ENCODE assay signal across 8 cellular contexts in genomic region chr1:31663622-31664452, GRCh38. TPM values are rescaled to one million over a fixed set of nuclear protein-coding genes. Genes with fewer than 3 reads are reported as not detected.
DNase-seq lines count a peak whose midpoint lies in the region; ATAC-seq, FAIRE-seq and TF ChIP-seq lines count a peak whose summit lies in the region.

No MANE protein-coding gene starts in this region.

- H3K4me3 Mint-ChIP-seq in naive thymus-derived CD8-positive, alpha-beta T cell = no peak overlapping the region

- no peaks in the 10 kb centered on the region for H3K27me3 ChIP-seq in endothelial cell of umbilical vein (ENCODE audit: control insufficient read depth in 2 of 2, insufficient read depth in 2 of 2, low read length in 2 of 2)

- H3K27ac Mint-ChIP-seq in naive thymus-derived CD8-positive, alpha-beta T cell = peak overlapping the region in 1 of 10 donors; percentile 1

- CTCF ChIA-PET in endothelial cell of umbilical vein (lab: Charles Lee) = interaction anchor here (0.7 to 11.5 kb wide), 25 partner anchors 11 to 300 kb away, joined by 3 to 180 read pairs (median 5); partner anchors contain the start of gene COL16A1

- no peaks in the 10 kb centered on the region for H3K36me3 Mint-ChIP-seq in naive thymus-derived CD8-positive, alpha-beta T cell

- H3K4me1 Mint-ChIP-seq in naive thymus-derived CD8-positive, alpha-beta T cell = peaks cover 0 to 4% (median 0%) of the 10 kb centered on the region in 4 donors

- no peak overlapping the region for H2AFZ ChIP-seq in endothelial cell of umbilical vein (ENCODE audit: low read depth, low read length)

- ATAC-seq in naive thymus-derived CD8-positive, alpha-beta T cell = peak; percentile 55 to 63
- ATAC-seq in HG02852 (IDR thresholded peaks at IDR 0.05; ENCODE audit: unreplicated experiment) = no peak

- peak; percentile 7 for DNase-seq in NCI-H2171 treated with DMSO at 0.1 percent for 48 hours (lab: John Stamatoyannopoulos, UW)
- DNase-seq in NCI-H2171 (lab: John Stamatoyannopoulos, UW) = no peak
- DNase-seq in NCI-H2227 (lab: John Stamatoyannopoulos, UW; ENCODE audit: unreplicated experiment) = peak; percentile 67
- peak; percentile 90 for DNase-seq in activated CD8-positive, alpha-beta memory T cell treated with anti-CD3 and anti-CD28 coated beads for 24 hours
- peak; percentile 48 for DNase-seq in endothelial cell of umbilical vein (ENCODE audit: low read depth, low spot score)
- DNase-seq in naive thymus-derived CD8-positive, alpha-beta T cell = peak in 9 of 10 donors; percentile 29 to 72 (median 56)
- peak in 41 of 49 donors; percentile 16 to 69 (median 35) for DNase-seq in substantia nigra (lab: John Stamatoyannopoulos, UW)

- H3K27me3 Mint-ChIP-seq in naive thymus-derived CD8-positive, alpha-beta T cell = peaks cover 0 to 6% (median 0%) of the 10 kb centered on the region in 5 donors

- H3K4me3 ChIP-seq in endothelial cell of umbilical vein (replicated peaks in 1 of 3; ENCODE audit: insufficient read depth in 1 of 3, low read depth in 1 of 3, low read length in 3 of 3) = no peak overlapping the region

- TF ChIP-seq POLR2A in endothelial cell of umbilical vein (IDR thresholded peaks at IDR 0.05; ENCODE audit: low read depth, low read length) = no peak

- dilution Hi-C loops in endothelial cell of umbilical vein (cut with MboI; ENCODE audit: extremely low pct_ligation_motif_present, low sequenced_read_pairs) = no loop called here

- H3K4me1 ChIP-seq in endothelial cell of umbilical vein (ENCODE audit: control insufficient read depth, extremely low read depth, insufficient read depth, low read length) = no peaks in the 10 kb centered on the region

- no peaks in the 10 kb centered on the region for H4K20me1 ChIP-seq in endothelial cell of umbilical vein (replicated peaks; ENCODE audit: control insufficient read depth, extremely low read depth, insufficient read depth, low read length)

- intact Hi-C loops in endothelial cell of umbilical vein (cut with micrococcal nuclease) = loop anchor here (1.0 to 5.0 kb wide), 4 partner anchors 51 to 298 kb away; no protein-coding TSS in a partner anchor

- POLR2A ChIA-PET in endothelial cell of umbilical vein (lab: Charles Lee) = interaction anchor here (0.6 to 1.2 kb wide), 3 partner anchors 82 to 188 kb away, joined by 3 to 4 read pairs (median 3); no protein-coding TSS in a partner anchor
- POLR2A ChIA-PET in naive thymus-derived CD8-positive, alpha-beta T cell (lab: Charles Lee) = interaction anchor here (1.5 to 3.7 kb wide), 2 partner anchors 125 to 134 kb away, joined by 4 to 20 read pairs; no protein-coding TSS in a partner anchor

- no peaks in the 10 kb centered on the region for H3K9me3 Mint-ChIP-seq in naive thymus-derived CD8-positive, alpha-beta T cell

- no peaks in the 10 kb centered on the region for H3K9me1 ChIP-seq in endothelial cell of umbilical vein (replicated peaks; ENCODE audit: control insufficient read depth, extremely low read depth, insufficient read depth, low read length)

- no peaks in the 10 kb centered on the region for H3K9me3 ChIP-seq in endothelial cell of umbilical vein (replicated peaks; ENCODE audit: control insufficient read depth, insufficient read depth, low read length)

- TF ChIP-seq CTCF in endothelial cell of umbilical vein (IDR thresholded peaks at IDR 0.05; ENCODE audit: extremely low read depth in 1 of 2, insufficient read depth in 1 of 2, low read depth in 1 of 2, low read length in 2 of 2) = peak; percentile 86 to 90

- H3K36me3 ChIP-seq in endothelial cell of umbilical vein (ENCODE audit: control insufficient read depth in 2 of 2, extremely low read depth in 1 of 2, insufficient read depth in 2 of 2, low read length in 2 of 2) = no peaks in the 10 kb centered on the region

- no peaks in the 10 kb centered on the region for H3K79me2 ChIP-seq in endothelial cell of umbilical vein (ENCODE audit: control insufficient read depth, insufficient read depth, low read length)

- peak; percentile 93 for FAIRE-seq in endothelial cell of umbilical vein (lab: Jason Lieb, UNC)

- no peak overlapping the region for H3K27ac ChIP-seq in endothelial cell of umbilical vein (ENCODE audit: insufficient read depth, low read depth, low read length)
- no peak overlapping the region for H3K27ac ChIP-seq in substantia nigra (ENCODE audit: low read depth, low read length, poor library complexity, severe bottlenecking)

- no peak overlapping the region for H3K4me2 ChIP-seq in endothelial cell of umbilical vein (ENCODE audit: insufficient read depth, low read length)

- no peak overlapping the region for H3K9ac ChIP-seq in endothelial cell of umbilical vein (replicated peaks; ENCODE audit: extremely low read depth, insufficient read depth, low read length)

- no TSS peak for BruUV-seq in endothelial cell of umbilical vein (replicated peaks; lab: Mats Ljungman, UMichigan)

TF ChIP-seq in endothelial cell of umbilical vein, 7 proteins besides CTCF, POLR2A, EP300 and RAD21:
- no peak for TF ChIP-seq MYC (IDR thresholded peaks at IDR 0.05; ENCODE audit: low read depth, low read length)
- no peak for TF ChIP-seq MAX (IDR thresholded peaks at IDR 0.05; ENCODE audit: insufficient read depth, insufficient read length)
- no peak for TF ChIP-seq POLR2AphosphoS5 (IDR thresholded peaks at IDR 0.05; ENCODE audit: insufficient read depth, low read depth, low read length)
- TF ChIP-seq GATA2 (IDR thresholded peaks at IDR 0.05; ENCODE audit: insufficient read depth, insufficient read length, low read depth, low read length) = no peak
- TF ChIP-seq FOS (IDR thresholded peaks at IDR 0.05; ENCODE audit: borderline replicate concordance, insufficient read depth, low read length) = no peak
- no peak for TF ChIP-seq JUN (IDR thresholded peaks at IDR 0.05; ENCODE audit: borderline replicate concordance, insufficient read depth, insufficient read length, low read depth)
- TF ChIP-seq EZH2 (IDR thresholded peaks at IDR 0.05; ENCODE audit: borderline replicate concordance, low read depth, low read length, severe bottlenecking) = no peak
TF ChIP-seq in endothelial cell of umbilical vein: peak in this region for 0.

RNA-seq across cellular contexts. Expression of gene PEF1, which starts 19.2 kb away (rescaled TPM):
- total RNA-seq in endothelial cell of umbilical vein = 66.5 and 73.3 TPM in 2 replicates
- 149 and 161 TPM in 2 replicates for polyA plus RNA-seq in endothelial cell of umbilical vein
- 110 and 120 TPM in 2 replicates for polyA plus RNA-seq in endothelial cell of umbilical vein (2011; cell fraction: cytosol; rRNA removed)
- 66.4 and 77.8 TPM in 2 replicates for polyA plus RNA-seq in endothelial cell of umbilical vein (2011; cell fraction: nucleus; rRNA removed)
- 59.1 and 59.8 TPM in 2 replicates for polyA plus RNA-seq in endothelial cell of umbilical vein (2012)
- 133 and 137 TPM in 2 replicates for polyA minus RNA-seq in endothelial cell of umbilical vein
- polyA minus RNA-seq in endothelial cell of umbilical vein (2011; cell fraction: cytosol; rRNA and poly(A)+ RNA removed) = 41.0 TPM
- polyA minus RNA-seq in endothelial cell of umbilical vein (2011; cell fraction: nucleus; rRNA and poly(A)+ RNA removed) = 24.5 and 30.0 TPM in 2 replicates
- total RNA-seq in naive thymus-derived CD8-positive, alpha-beta T cell = 10 to 100 TPM; 35.3 to 36.3 TPM
- polyA plus RNA-seq in naive thymus-derived CD8-positive, alpha-beta T cell = 10 to 100 TPM; 60.6 to 87.3 (median 77.8) TPM

RNA-seq across cellular contexts. Expression of gene COL16A1, which starts 40.0 kb away (rescaled TPM):
- 1.2 and 2.7 TPM in 2 replicates for total RNA-seq in endothelial cell of umbilical vein
- polyA plus RNA-seq in endothelial cell of umbilical vein = 0.68 and 0.75 TPM in 2 replicates
- polyA plus RNA-seq in endothelial cell of umbilical vein (2011; cell fraction: cytosol; rRNA removed) = 0.80 and 0.86 TPM in 2 replicates
- 7.3 and 7.6 TPM in 2 replicates for polyA plus RNA-seq in endothelial cell of umbilical vein (2011; cell fraction: nucleus; rRNA removed)
- 1.1 and 1.2 TPM in 2 replicates for polyA plus RNA-seq in endothelial cell of umbilical vein (2012)
- polyA minus RNA-seq in endothelial cell of umbilical vein = 0.66 and 2.0 TPM in 2 replicates
- not detected for polyA minus RNA-seq in endothelial cell of umbilical vein (2011; cell fraction: cytosol; rRNA and poly(A)+ RNA removed)
- 1.0 and 1.3 TPM in 2 replicates for polyA minus RNA-seq in endothelial cell of umbilical vein (2011; cell fraction: nucleus; rRNA and poly(A)+ RNA removed)
- total RNA-seq in naive thymus-derived CD8-positive, alpha-beta T cell = not detected
- polyA plus RNA-seq in naive thymus-derived CD8-positive, alpha-beta T cell = under 1 TPM in 1 of 3 donors, not detected in 2; 0.20 TPM

RNA-seq across cellular contexts. Expression of gene HCRTR1, which starts 46.3 kb away (rescaled TPM):
- 0.93 and 1.4 TPM in 2 replicates for total RNA-seq in endothelial cell of umbilical vein
- 1.3 and 1.5 TPM in 2 replicates for polyA plus RNA-seq in endothelial cell of umbilical vein
- 0.75 and 0.86 TPM in 2 replicates for polyA plus RNA-seq in endothelial cell of umbilical vein (2011; cell fraction: cytosol; rRNA removed)
- polyA plus RNA-seq in endothelial cell of umbilical vein (2011; cell fraction: nucleus; rRNA removed) = 3.1 and 3.2 TPM in 2 replicates
- 0.32 and 0.57 TPM in 2 replicates for polyA plus RNA-seq in endothelial cell of umbilical vein (2012)
- 1.5 and 1.7 TPM in 2 replicates for polyA minus RNA-seq in endothelial cell of umbilical vein
- polyA minus RNA-seq in endothelial cell of umbilical vein (2011; cell fraction: cytosol; rRNA and poly(A)+ RNA removed) = not detected
- 1.0 and 1.1 TPM in 2 replicates for polyA minus RNA-seq in endothelial cell of umbilical vein (2011; cell fraction: nucleus; rRNA and poly(A)+ RNA removed)
- not detected for total RNA-seq in naive thymus-derived CD8-positive, alpha-beta T cell
- polyA plus RNA-seq in naive thymus-derived CD8-positive, alpha-beta T cell = not detected
